Comparison of ENCODE assay signal across 8 cellular contexts in the genomic region with DNA sequence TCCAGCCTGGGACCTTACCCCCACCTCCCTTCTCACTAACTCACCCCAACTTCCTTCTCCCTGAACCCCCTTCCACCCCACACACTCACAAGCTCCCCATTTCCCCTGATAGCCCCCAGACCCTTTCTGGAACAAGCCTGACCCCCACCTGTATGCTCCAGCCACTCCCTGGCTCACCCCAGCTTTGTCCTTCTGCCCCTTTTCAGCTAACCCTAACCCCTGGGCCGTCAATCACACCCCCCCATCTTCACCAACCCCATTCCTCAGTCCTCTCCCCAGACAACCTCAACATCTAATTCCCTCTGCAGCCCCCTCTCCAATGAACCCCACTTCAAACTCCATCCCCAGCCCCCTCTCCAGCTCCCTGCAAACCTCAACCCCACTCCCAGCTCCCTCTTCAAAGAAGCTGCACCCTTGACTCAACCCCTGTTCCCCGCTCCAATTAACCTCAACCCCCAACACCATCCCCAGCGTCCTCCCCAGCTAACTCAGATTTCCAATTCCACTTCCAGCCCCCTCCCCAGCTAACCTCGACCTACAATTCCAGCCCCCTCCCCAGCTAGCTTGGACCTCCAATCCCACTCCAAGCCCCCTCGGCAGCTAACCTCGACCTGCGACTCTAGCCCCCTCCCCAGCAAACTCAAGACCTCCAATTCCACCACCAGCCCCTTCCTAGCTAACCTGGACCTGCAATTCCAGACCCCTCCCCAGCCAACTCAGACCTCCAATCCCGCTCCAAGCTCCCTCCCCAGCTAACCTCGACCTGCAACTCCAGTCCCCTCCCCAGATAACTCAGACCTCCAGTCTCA. TPM values are rescaled to one million over a fixed set of nuclear protein-coding genes. Genes with fewer than 3 reads are reported as not detected.
DNase-seq lines count a peak whose midpoint lies in the region; ATAC-seq, FAIRE-seq and TF ChIP-seq lines count a peak whose summit lies in the region.

No MANE protein-coding gene starts in this region.

- H3K9me3 ChIP-seq in A549 (no peaks in the 10 kb centered on the region), HCT116 (ENCODE audit: control insufficient read depth in 1 of 2, insufficient read depth in 1 of 2, low read depth in 1 of 2, low read length in 2 of 2) (no peaks in the 10 kb centered on the region), neural cell (ENCODE audit: low read length) (no peaks in the 10 kb centered on the region)

- TF ChIP-seq POLR2A in A549 (IDR thresholded peaks at IDR 0.05; ENCODE audit: low read length) (no peak), HCT116 (IDR thresholded peaks at IDR 0.05; ENCODE audit: borderline replicate concordance, extremely low read depth, insufficient read depth, insufficient read length) (no peak)

- H3K4me2 ChIP-seq in A549 (peak overlapping the region; percentile 78; the same call in 2 of the 3 replicates), HCT116 (ENCODE audit: low read length) (peak overlapping the region; percentile 79), neural cell (ENCODE audit: low read length) (no peak overlapping the region)

- H3K27me3 ChIP-seq in HCT116 (ENCODE audit: insufficient read depth, low read length): no peaks in the 10 kb centered on the region
- peaks cover 12% of the 10 kb centered on the region for H3K27me3 ChIP-seq in neural cell (ENCODE audit: insufficient read depth, low read depth, low read length)

- FAIRE-seq in A549 (lab: Jason Lieb, UNC): no peak

- TF ChIP-seq CTCF in A549 (IDR thresholded peaks at IDR 0.05) (no peak), HCT116 (IDR thresholded peaks at IDR 0.05 in 2 of 3, conservative IDR thresholded peaks at IDR 0.05 in 1 of 3; ENCODE audit: borderline replicate concordance in 1 of 3, insufficient read depth in 1 of 3, low read depth in 2 of 3, low read length in 2 of 3) (no peak), coronary artery (IDR thresholded peaks at IDR 0.05) (no peak), neural cell (IDR thresholded peaks at IDR 0.05; ENCODE audit: poor library complexity, severe bottlenecking) (no peak)

- BruUV-seq in HCT116 (replicated peaks; lab: Mats Ljungman, UMichigan): no TSS peak

- CTCF ChIA-PET in A549 (lab: Yijun Ruan, JAX) (interaction anchor here (1.6 to 1.7 kb wide), 2 partner anchors 48 to 54 kb away, joined by 3 to 6 read pairs; no protein-coding TSS in a partner anchor), HCT116 (lab: Charles Lee) (interaction anchor here (1.3 kb wide), 1 partner anchor 53 kb away, joined by 5 read pairs; no protein-coding TSS in a partner anchor)

- H4K20me1 ChIP-seq in HCT116 (ENCODE audit: insufficient read depth) (no peaks in the 10 kb centered on the region), neural cell (ENCODE audit: insufficient read depth) (no peaks in the 10 kb centered on the region)

- no peaks in the 10 kb centered on the region for H3F3A ChIP-seq in neural cell (ENCODE audit: insufficient read depth, low read length, poor library complexity, severe bottlenecking)

- TF ChIP-seq EP300 in A549 (IDR thresholded peaks at IDR 0.05) (no peak), neural cell (conservative IDR thresholded peaks at IDR 0.05; ENCODE audit: poor library complexity, severe bottlenecking) (no peak)

- H3K9me2 ChIP-seq in HCT116 (ENCODE audit: insufficient read depth) (no peaks in the 10 kb centered on the region), neural cell (ENCODE audit: insufficient read depth, low read length) (no peaks in the 10 kb centered on the region)

- H3K4me1 ChIP-seq in A549 (no peaks in the 10 kb centered on the region), HCT116 (ENCODE audit: control insufficient read depth in 1 of 2, insufficient read depth in 2 of 2, low read length in 2 of 2) (peaks cover 4 to 15% of the 10 kb centered on the region in 2 experiments; a peak in 3 of 4 replicates)

- RAD21 ChIA-PET in HCT116 (lab: Charles Lee; ENCODE audit: low non-redundant PET in 1 of 2, low total read pairs in 2 of 2, uncharacterized antibody in 2 of 2, unreplicated experiment in 2 of 2): interaction anchor here in 1 of 2 experiments (1.3 kb wide), 1 partner anchor 53 kb away, joined by 3 read pairs; no protein-coding TSS in a partner anchor

- ATAC-seq in A549: no peak
- ATAC-seq in HCT116: no peak
- ATAC-seq in HG02610 (IDR thresholded peaks at IDR 0.05; ENCODE audit: unreplicated experiment): no peak
- ATAC-seq in HG02642 (IDR thresholded peaks at IDR 0.05; ENCODE audit: poor library complexity, unreplicated experiment): no peak

- no peak overlapping the region for H3K27ac ChIP-seq in A549
- no peak overlapping the region for H3K27ac ChIP-seq in HCT116 (ENCODE audit: low read depth, low read length)
- H3K27ac ChIP-seq in coronary artery: no peak overlapping the region
- H3K27ac ChIP-seq in neural cell (ENCODE audit: low read length): no peak overlapping the region

- intact Hi-C loops in HCT116 (cut with micrococcal nuclease): no loop called here

- WGBS in A549 (ENCODE audit: missing lambda C conversion rate): 10% methylated on average over 9 of the region's 9 CpGs

- H3K79me2 ChIP-seq in HCT116 (ENCODE audit: insufficient read depth, low read length) (no peaks in the 10 kb centered on the region), neural cell (replicated peaks; ENCODE audit: insufficient read depth, low read length) (no peaks in the 10 kb centered on the region)

- H2AFZ ChIP-seq in HCT116 (ENCODE audit: low read depth, low read length, poor library complexity, severe bottlenecking): no peak overlapping the region
- H2AFZ ChIP-seq in neural cell (ENCODE audit: low read depth, low read length): no peak overlapping the region

- POLR2A ChIA-PET in A549 (lab: Yijun Ruan, JAX) (interaction anchor here (1.2 kb wide), 1 partner anchor 39 kb away, joined by 4 read pairs; no protein-coding TSS in a partner anchor), HCT116 (lab: Charles Lee) (no interaction called here)

- DNase-seq in A549 (ENCODE audit: low read depth in 1 of 2, low spot score in 1 of 2) (no peak), HCT116 (ENCODE audit: low read depth, low spot score) (no peak), coronary artery (ENCODE audit: low spot score) (no peak), ureter (ENCODE audit: low spot score) (no peak), NCI-H2081 treated with DMSO at 0.1 percent for 48 hours (lab: John Stamatoyannopoulos, UW) (no peak)

- H3K9ac ChIP-seq in HCT116 (ENCODE audit: low read length): peak overlapping the region; percentile 72
- peak overlapping the region; percentile 61 for H3K9ac ChIP-seq in neural cell (ENCODE audit: low read length)

- H3K36me3 ChIP-seq in HCT116 (ENCODE audit: control insufficient read depth in 1 of 2, insufficient read depth in 2 of 2, low read length in 2 of 2): no peaks in the 10 kb centered on the region
- no peaks in the 10 kb centered on the region for H3K36me3 ChIP-seq in neural cell (ENCODE audit: insufficient read depth, low read length)

- H3K4me3 ChIP-seq in A549 (no peak overlapping the region), HCT116 (replicated peaks in 1 of 2; ENCODE audit: low read depth in 1 of 2, low read length in 2 of 2) (peak overlapping the region; percentile 60 to 64), coronary artery (peak overlapping the region; percentile 68), neural cell (ENCODE audit: low read length) (peak overlapping the region; percentile 65)

- TF ChIP-seq RAD21 in A549 (conservative IDR thresholded peaks at IDR 0.05 in 1 of 2, IDR thresholded peaks at IDR 0.05 in 1 of 2) (no peak), HCT116 (IDR thresholded peaks at IDR 0.05; ENCODE audit: low read depth) (no peak), neural cell (conservative IDR thresholded peaks at IDR 0.05) (no peak)

TF ChIP-seq in HCT116, 20 proteins besides CTCF, POLR2A, EP300 and RAD21 (continues in another document):
- TF ChIP-seq JUND (IDR thresholded peaks at IDR 0.05): no peak
- TF ChIP-seq EZH2 (IDR thresholded peaks at IDR 0.05): no peak

TF ChIP-seq in neural cell, 6 proteins besides CTCF, POLR2A, EP300 and RAD21 (continues in another document):
- TF ChIP-seq MXI1 (conservative IDR thresholded peaks at IDR 0.05; ENCODE audit: poor library complexity, severe bottlenecking) (no peak), POLR2AphosphoS5 (IDR thresholded peaks at IDR 0.05) (no peak), TAF1 (IDR thresholded peaks at IDR 0.05; ENCODE audit: low read depth) (no peak)

RNA-seq across cellular contexts. Expression of a gene that starts 0.9 kb away (rescaled TPM):
- polyA plus RNA-seq in A549 (2011; rRNA removed) (0.04 and 0.08 TPM in 2 replicates), A549 (2017; fragmentation: RNase III; extraction: RNeasy Plus Mini Kit Qiagen cat#74134 plus additional on column Dnase treatment) (0.06 to 0.08 TPM (median 0.07 TPM) in 3 replicates), neural cell (3.0 and 3.6 TPM in 2 replicates)
- polyA plus RNA-seq in A549 (2012; cell fraction: cytosol; rRNA removed): 0.01 TPM in 2 replicates
- 0.04 TPM in 1 of 2 replicates, not detected in the other for polyA plus RNA-seq in A549 (2012; cell fraction: nucleus; rRNA removed)
- polyA minus RNA-seq in A549 (2011; rRNA and poly(A)+ RNA removed): not detected in 2 replicates
- total RNA-seq in HCT116 (2021; ENCODE audit: unreplicated experiment) (11.3 TPM), ureter (6.2 TPM)
- 4.8 and 6.3 TPM in 2 replicates for polyA plus RNA-seq in HCT116 (2012)
- polyA minus RNA-seq in neural cell: 6.1 and 7.8 TPM in 2 replicates

RNA-seq across cellular contexts. Expression of a gene that starts 19.6 kb away (rescaled TPM):
- 1.6 and 2.5 TPM in 2 replicates for polyA plus RNA-seq in A549 (2011; rRNA removed)
- 2.2 and 3.6 TPM in 2 replicates for polyA plus RNA-seq in A549 (2012; cell fraction: cytosol; rRNA removed)
- polyA plus RNA-seq in A549 (2012; cell fraction: nucleus; rRNA removed): 3.3 and 3.5 TPM in 2 replicates
- 2.6 to 4.3 TPM (median 3.7 TPM) in 3 replicates for polyA plus RNA-seq in A549 (2017; fragmentation: RNase III; extraction: RNeasy Plus Mini Kit Qiagen cat#74134 plus additional on column Dnase treatment)
- 1.4 and 1.8 TPM in 2 replicates for polyA minus RNA-seq in A549 (2011; rRNA and poly(A)+ RNA removed)
- total RNA-seq in HCT116 (2021; ENCODE audit: unreplicated experiment): 33.7 TPM
- polyA plus RNA-seq in HCT116 (2012): 23.3 and 33.1 TPM in 2 replicates
- 39.8 and 59.1 TPM in 2 replicates for polyA plus RNA-seq in neural cell
- 51.2 and 54.0 TPM in 2 replicates for polyA minus RNA-seq in neural cell
- total RNA-seq in ureter: 1.6 TPM

RNA-seq across cellular contexts. Expression of a gene that starts 38.3 kb away (rescaled TPM):
- polyA plus RNA-seq in A549 (2011; rRNA removed) (29.6 and 38.1 TPM in 2 replicates), A549 (2017; fragmentation: RNase III; extraction: RNeasy Plus Mini Kit Qiagen cat#74134 plus additional on column Dnase treatment) (25.0 to 28.3 TPM (median 26.5 TPM) in 3 replicates), neural cell (56.4 and 72.8 TPM in 2 replicates)
- polyA plus RNA-seq in A549 (2012; cell fraction: cytosol; rRNA removed): 57.1 and 63.2 TPM in 2 replicates
- polyA plus RNA-seq in A549 (2012; cell fraction: nucleus; rRNA removed): 45.5 and 47.7 TPM in 2 replicates
- 28.8 and 29.5 TPM in 2 replicates for polyA minus RNA-seq in A549 (2011; rRNA and poly(A)+ RNA removed)
- total RNA-seq in HCT116 (2021; ENCODE audit: unreplicated experiment) (39.1 TPM), ureter (34.6 TPM)
- polyA plus RNA-seq in HCT116 (2012): 34.0 and 43.9 TPM in 2 replicates
- polyA minus RNA-seq in neural cell: 46.2 and 57.0 TPM in 2 replicates

Comparison
In these comparisons a context has a peak if more than half of its experiments do, and no peak if none do; other contexts are left out.
1. RNA of a gene that starts 19.6 kb away (total RNA-seq): 33.7 TPM in HCT116 (single experiment); 1.6 TPM in ureter (single experiment); every median in the first group is over 10 times any median in the second.